Comparison of ENCODE assay signal across 1 cellular context in genomic region chr11:83473771-83474170, GRCh38.
TF ChIP-seq lines count a peak whose summit lies in the region.

No MANE protein-coding gene starts in this region.

TF ChIP-seq in IMR-90, 13 proteins besides CTCF, POLR2A, EP300 and RAD21 (continued from another document):
- TF ChIP-seq ELK1 (IDR thresholded peaks at IDR 0.05; ENCODE audit: borderline replicate concordance, low read depth, low read length) = no peak
- TF ChIP-seq CHD1 (IDR thresholded peaks at IDR 0.05; ENCODE audit: low read depth, low read length) = no peak
- TF ChIP-seq MAFK (IDR thresholded peaks at IDR 0.05; ENCODE audit: low read depth, low read length) = no peak
- no peak for TF ChIP-seq MXI1 (IDR thresholded peaks at IDR 0.05; ENCODE audit: borderline replicate concordance, low read depth, low read length)
- no peak for TF ChIP-seq NFE2L2 (IDR thresholded peaks at IDR 0.05; ENCODE audit: low read depth, low read length)
- TF ChIP-seq USF2 (IDR thresholded peaks at IDR 0.05; ENCODE audit: low read depth, low read length) = no peak
- no peak for TF ChIP-seq SMC3 (IDR thresholded peaks at IDR 0.05; ENCODE audit: low read depth, low read length)
- TF ChIP-seq RCOR1 (IDR thresholded peaks at IDR 0.05; ENCODE audit: insufficient replicate concordance, low read length) = no peak
